Comparison of ENCODE assay signal across 17 cellular contexts in genomic region chr10:112082134-112082533, GRCh38.
A peak's percentile ranks its signal among the peaks of the same experiment; 100 is the strongest.
DNase-seq lines count a peak whose midpoint lies in the region; ATAC-seq lines count a peak whose summit lies in the region.
"Had no signal": no experiment of that assay in that cellular context is flagged by ENCODE, and none has a peak within 500 bp of the region (broad histone marks: within the 10 kb centered on the region; RNA-seq: fewer than 3 reads in every experiment).

No MANE protein-coding gene starts in this region.

- no peaks in the 10 kb centered on the region for H3K9me3 Mint-ChIP-seq in activated naive CD4-positive, alpha-beta T cell treated with anti-CD3 and anti-CD28 coated beads, Interleukin-2, amount 10 ng/mL, durations not matched to agents 7 days and 5 days
- H3K9me3 Mint-ChIP-seq: activated naive CD4-positive, alpha-beta T cell treated with anti-CD3 and anti-CD28 coated beads, Interleukin-2, amount 50 U/mL, for 24 hours had no signal

- no peak overlapping the region for H3K4me3 Mint-ChIP-seq in activated naive CD4-positive, alpha-beta T cell treated with anti-CD3 and anti-CD28 coated beads, Interleukin-2, amount 10 ng/mL, durations not matched to agents 7 days and 5 days
- H3K4me3 Mint-ChIP-seq: activated naive CD4-positive, alpha-beta T cell treated with anti-CD3 and anti-CD28 coated beads, Interleukin-2, amount 50 U/mL, for 24 hours; CD4-positive, CD25-positive, alpha-beta regulatory T cell had no signal

- CTCF ChIA-PET in activated naive CD4-positive, alpha-beta T cell treated with anti-CD3 and anti-CD28 coated beads, Interleukin-2, amount 10 ng/mL, durations not matched to agents 7 days and 5 days (lab: Charles Lee): no interaction called here

- H3K36me3 ChIP-seq in MG63: no peaks in the 10 kb centered on the region
- H3K36me3 ChIP-seq: brain microvascular endothelial cell, transverse colon had no signal

- H3K4me3 ChIP-seq in MG63: no peak overlapping the region
- H3K4me3 ChIP-seq: GM12878, transverse colon had no signal

- H3K9me3 ChIP-seq in MG63: no peaks in the 10 kb centered on the region
- H3K9me3 ChIP-seq: transverse colon had no signal

- peaks cover 4% of the 10 kb centered on the region for H3K27me3 Mint-ChIP-seq in activated naive CD4-positive, alpha-beta T cell treated with anti-CD3 and anti-CD28 coated beads, Interleukin-2, amount 10 ng/mL, durations not matched to agents 7 days and 5 days

- H3K27me3 ChIP-seq in MG63: no peaks in the 10 kb centered on the region
- H3K27me3 ChIP-seq: brain microvascular endothelial cell, transverse colon had no signal

- no peak for ATAC-seq in HG02759 (IDR thresholded peaks at IDR 0.05; ENCODE audit: unreplicated experiment)
- ATAC-seq: GM12878 had no signal

- H3K36me3 Mint-ChIP-seq in activated naive CD4-positive, alpha-beta T cell treated with anti-CD3 and anti-CD28 coated beads, Interleukin-2, amount 10 ng/mL, durations not matched to agents 7 days and 5 days: no peaks in the 10 kb centered on the region
- H3K36me3 Mint-ChIP-seq: activated naive CD4-positive, alpha-beta T cell treated with anti-CD3 and anti-CD28 coated beads, Interleukin-2, amount 50 U/mL, for 24 hours; CD4-positive, CD25-positive, alpha-beta regulatory T cell had no signal

- H3K27ac Mint-ChIP-seq in activated naive CD4-positive, alpha-beta T cell treated with anti-CD3 and anti-CD28 coated beads, Interleukin-2, amount 10 ng/mL, durations not matched to agents 7 days and 5 days: no peak overlapping the region
- H3K27ac Mint-ChIP-seq: activated naive CD4-positive, alpha-beta T cell treated with anti-CD3 and anti-CD28 coated beads, Interleukin-2, amount 50 U/mL, for 24 hours; CD4-positive, CD25-positive, alpha-beta regulatory T cell had no signal

- H3K4me1 Mint-ChIP-seq in activated naive CD4-positive, alpha-beta T cell treated with anti-CD3 and anti-CD28 coated beads, Interleukin-2, amount 10 ng/mL, durations not matched to agents 7 days and 5 days: no peaks in the 10 kb centered on the region
- H3K4me1 Mint-ChIP-seq: activated naive CD4-positive, alpha-beta T cell treated with anti-CD3 and anti-CD28 coated beads, Interleukin-2, amount 50 U/mL, for 24 hours; CD4-positive, CD25-positive, alpha-beta regulatory T cell had no signal

- DNase-seq in D341Med (ENCODE audit: low spot score): peak; percentile 24
- peak; percentile 5 for DNase-seq in MG63
- peak; percentile 21 for DNase-seq in cerebellum (ENCODE audit: low spot score)
- DNase-seq in myocyte (ENCODE audit: low read depth): peak; percentile 2
- DNase-seq in epidermal melanocyte (ENCODE audit: insufficient read length, low spot score): no peak
- no peak for DNase-seq in activated naive CD4-positive, alpha-beta T cell treated with anti-CD3 and anti-CD28 coated beads, Interleukin-2, amount 10 ng/mL, durations not matched to agents 7 days and 5 days
- DNase-seq: activated CD4-positive, alpha-beta T cell treated with anti-CD3 and anti-CD28 coated beads, Interleukin-2, amount 50 U/mL, for 1 hour; activated T-cell treated with anti-CD3 and anti-CD28 coated beads for 4 hours; brain microvascular endothelial cell; CD4-positive, CD25-positive, alpha-beta regulatory T cell; effector CD4-positive, alpha-beta T cell; KBM-7; NCI-H524; transverse colon had no signal

Comparison
In these comparisons a context has a peak if more than half of its experiments do, and no peak if none do; other contexts are left out.
1. DNase-seq: peak in D341Med (single experiment), MG63 (single experiment), cerebellum (single experiment) and myocyte (single experiment); none in epidermal melanocyte (single experiment) and activated naive CD4-positive, alpha-beta T cell treated with anti-CD3 and anti-CD28 coated beads, Interleukin-2, amount 10 ng/mL, durations not matched to agents 7 days and 5 days (single experiment).